ENCODE assay signal across 22 cellular contexts in the genomic region with DNA sequence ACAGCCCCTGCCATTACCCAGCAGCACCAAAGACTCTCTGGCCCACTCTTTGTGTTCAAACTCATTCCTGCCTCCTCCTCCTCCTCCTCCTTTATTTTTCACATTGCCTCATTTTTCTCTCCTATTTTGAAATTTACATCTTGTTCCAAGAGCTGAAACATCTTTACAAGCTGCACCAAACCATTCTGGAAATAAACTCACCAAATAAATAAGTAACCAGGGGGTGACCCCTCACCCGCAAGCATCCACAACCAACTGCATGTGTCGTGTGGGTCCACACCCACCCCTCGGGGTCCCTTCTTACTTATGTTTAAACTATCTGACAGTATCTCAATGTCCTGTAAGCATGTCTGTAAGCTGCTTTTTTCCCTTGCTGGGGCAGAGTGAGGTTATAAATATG. TPM values are rescaled to one million over a fixed set of nuclear protein-coding genes. Genes with fewer than 3 reads are reported as not detected.
"Had no signal": no experiment of that assay in that cellular context is flagged by ENCODE, and none has a peak within 500 bp of the region (broad histone marks: within the 10 kb centered on the region; RNA-seq: fewer than 3 reads in every experiment).

No MANE protein-coding gene starts in this region.

- H3K9me3 ChIP-seq: gastrocnemius medialis, left lung, lower lobe of right lung, neutrophil, thyroid gland had no signal

- H3K4me3 Mint-ChIP-seq: dendritic cell treated with granulocyte-macrophage colony-stimulating factor and Interleukin-4, amounts not matched to agents 40 ng/mL and 50 ng/mL, for 4 days; endodermal cell; memory B cell; mesothelial cell of epicardium; natural killer cell treated with Interleukin-12 subunit alpha and Interleukin-12 subunit beta and Interleukin-15 and Interleukin-18, amount 100 ng/mL, for 72 hours; stimulated activated naive CD8-positive, alpha-beta T cell treated with anti-CD3 and anti-CD28 coated beads, Interleukin-15, amount 100 ng/mL, for 72 hours; type B pancreatic cell had no signal

- DNase-seq: cerebellar nuclear complex; endodermal cell; gastrocnemius medialis; glutamatergic neuron; islet precursor cell; left lung; lower lobe of right lung; posterior cingulate gyrus; stimulated activated CD4-positive, alpha-beta T cell treated with anti-CD3 and anti-CD28 coated beads, Interleukin-2, amount 100 ng/mL, for 24 hours; stimulated activated CD4-positive, alpha-beta T cell treated with anti-CD3 and anti-CD28 coated beads, Interleukin-4, amount 100 ng/mL, for 4 hours; stimulated activated naive B cell treated with anti-CD40 and anti-IgM and Interleukin-4, amounts not matched to agents 10 μg/mL and 1 μg/mL and 100 μg/mL, for 72 hours; stimulated activated naive CD8-positive, alpha-beta T cell treated with anti-CD3 and anti-CD28 coated beads, Interleukin-15, amount 100 ng/mL, for 72 hours; thyroid gland had no signal

- H3K27me3 ChIP-seq: gastrocnemius medialis had no signal

- H3K9me3 Mint-ChIP-seq: dendritic cell treated with granulocyte-macrophage colony-stimulating factor and Interleukin-4, amounts not matched to agents 40 ng/mL and 50 ng/mL, for 4 days; endodermal cell; mesothelial cell of epicardium; natural killer cell treated with Interleukin-12 subunit alpha and Interleukin-12 subunit beta and Interleukin-15 and Interleukin-18, amount 100 ng/mL, for 72 hours; stimulated activated naive CD8-positive, alpha-beta T cell treated with anti-CD3 and anti-CD28 coated beads, Interleukin-15, amount 100 ng/mL, for 72 hours; type B pancreatic cell had no signal

- H3K36me3 ChIP-seq: gastrocnemius medialis, left lung, lower lobe of right lung, neutrophil, thyroid gland had no signal

- H3K4me3 ChIP-seq: gastrocnemius medialis, left lung, lower lobe of right lung, skin epidermis, thyroid gland had no signal

- H3K36me3 Mint-ChIP-seq: mesothelial cell of epicardium; natural killer cell treated with Interleukin-12 subunit alpha and Interleukin-12 subunit beta and Interleukin-15 and Interleukin-18, amount 100 ng/mL, for 72 hours; type B pancreatic cell had no signal

- ATAC-seq: gastrocnemius medialis; left lung; lower lobe of right lung; natural killer cell treated with Interleukin-12 subunit alpha and Interleukin-12 subunit beta and Interleukin-15 and Interleukin-18, amount 100 ng/mL, for 72 hours; sciatic nerve; stimulated activated naive B cell treated with anti-CD40 and anti-IgM and Interleukin-4, amounts not matched to agents 10 μg/mL and 1 μg/mL and 100 μg/mL, for 72 hours; stimulated activated naive CD8-positive, alpha-beta T cell treated with anti-CD3 and anti-CD28 coated beads, Interleukin-15, amount 100 ng/mL, for 72 hours had no signal

- H3K27ac ChIP-seq: left lung, lower lobe of right lung, neutrophil, skin epidermis, thyroid gland had no signal

- H3K27ac Mint-ChIP-seq: dendritic cell treated with granulocyte-macrophage colony-stimulating factor and Interleukin-4, amounts not matched to agents 40 ng/mL and 50 ng/mL, for 4 days; endodermal cell; memory B cell; mesothelial cell of epicardium; natural killer cell treated with Interleukin-12 subunit alpha and Interleukin-12 subunit beta and Interleukin-15 and Interleukin-18, amount 100 ng/mL, for 72 hours; stimulated activated naive B cell treated with anti-CD40 and anti-IgM and Interleukin-4, amounts not matched to agents 10 μg/mL and 1 μg/mL and 100 μg/mL, for 72 hours; stimulated activated naive CD8-positive, alpha-beta T cell treated with anti-CD3 and anti-CD28 coated beads, Interleukin-15, amount 100 ng/mL, for 72 hours; type B pancreatic cell had no signal

RNA-seq across cellular contexts. Expression of a gene that starts 1.4 kb away (rescaled TPM):
- total RNA-seq: fibroblast of villous mesenchyme; natural killer cell treated with Interleukin-12 subunit alpha and Interleukin-12 subunit beta and Interleukin-15 and Interleukin-18, amount 100 ng/mL, for 72 hours had no signal
